In the genomic region with DNA sequence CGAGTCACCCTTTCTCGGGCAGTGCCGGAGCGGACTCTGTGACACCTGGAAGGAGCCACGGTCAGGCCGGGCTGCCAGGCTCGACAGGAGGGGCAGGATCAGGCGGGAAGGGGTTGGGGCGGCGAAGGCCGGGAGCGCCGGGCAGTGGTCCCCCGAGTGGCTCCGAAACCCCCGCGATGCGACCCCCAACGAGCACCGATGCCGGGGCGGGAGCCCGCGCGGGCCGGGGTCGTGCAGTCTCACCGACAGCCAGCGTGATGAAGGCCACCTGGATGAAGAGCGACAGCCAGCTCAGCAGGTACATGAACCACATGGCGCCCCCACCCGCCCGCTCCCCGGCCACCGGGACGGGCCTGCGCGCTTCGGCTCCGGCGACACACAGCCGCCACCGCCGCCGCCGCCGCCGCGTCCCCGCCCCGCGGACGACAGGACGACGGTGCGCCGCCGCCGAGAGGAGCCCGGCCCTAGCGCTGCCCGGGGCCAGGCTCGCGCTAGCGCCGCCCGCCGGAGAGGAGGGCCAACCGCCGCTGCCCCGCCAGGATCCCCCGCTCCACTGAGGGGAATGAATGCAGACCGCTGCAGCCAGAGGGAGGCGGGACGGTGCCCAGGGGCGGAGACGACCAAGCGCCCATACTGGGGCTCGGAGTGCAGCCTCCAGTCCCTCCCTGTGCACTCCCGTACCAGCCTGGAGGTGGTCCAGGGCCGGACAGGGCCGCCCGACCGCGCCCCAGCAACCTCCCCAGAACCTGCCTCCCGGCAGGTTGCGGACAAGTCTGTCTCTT, we compare ENCODE assay signal across 8 cellular contexts. TPM values are rescaled to one million over a fixed set of nuclear protein-coding genes. Genes with fewer than 3 reads are reported as not detected.
DNase-seq lines count a peak whose midpoint lies in the region; ATAC-seq and TF ChIP-seq lines count a peak whose summit lies in the region.

A gene (minus strand): TSS at position 429 of the 782 bp plus-strand sequence. CDS start 116 bp downstream, at position 313.

- TF ChIP-seq CTCF in GM23338 (conservative IDR thresholded peaks at IDR 0.05; ENCODE audit: low read depth in 2 of 2) (peak; percentile 38 to 82), neural crest cell (conservative IDR thresholded peaks at IDR 0.05) (peak; percentile 69)

- H3K36me3 Mint-ChIP-seq in GM23338 (ENCODE audit: low read depth) (peaks cover 3% of the 10 kb centered on the region; the same call in 2 of the 3 replicates), neural crest cell (ENCODE audit: low read depth) (no peaks in the 10 kb centered on the region)

- no peaks in the 10 kb centered on the region for H3K9me3 ChIP-seq in stomach smooth muscle (ENCODE audit: control insufficient read depth in 2 of 2, low read length in 2 of 2)

- H3K9me3 Mint-ChIP-seq in GM23338 (no peaks in the 10 kb centered on the region; the same call in 2 of the 3 replicates), neural crest cell (no peaks in the 10 kb centered on the region)

- H3K4me1 Mint-ChIP-seq in GM23338, result peaks cover 16% of the 10 kb centered on the region
- peaks cover 38% of the 10 kb centered on the region for H3K4me1 Mint-ChIP-seq in neural crest cell

- ATAC-seq in GM23338, result peak; percentile 97

- peak; percentile 90 for DNase-seq in ELR (ENCODE audit: low read depth)
- DNase-seq in GM23338 (ENCODE audit: low spot score), result peak; percentile 95
- DNase-seq in LHCN-M2 (ENCODE audit: low read depth), result peak; percentile 81
- peak; percentile 97 for DNase-seq in activated effector memory CD4-positive, alpha-beta T cell treated with anti-CD3 and anti-CD28 coated beads, Interleukin-2, amount 50 U/mL, for 16 hours
- DNase-seq in fibroblast of the conjunctiva (ENCODE audit: low read depth), result peak; percentile 61
- DNase-seq in neural crest cell (ENCODE audit: low read depth, low spot score), result peak; percentile 90

- peaks cover 8% of the 10 kb centered on the region for H3K27me3 Mint-ChIP-seq in GM23338 (ENCODE audit: insufficient read depth, low read depth, poor library complexity)
- peaks cover 27% of the 10 kb centered on the region for H3K27me3 Mint-ChIP-seq in neural crest cell (ENCODE audit: low read depth)

- peak within 1 kb of the TSS; percentile 99 for H2AFZ ChIP-seq in GM23338

- H3K36me3 ChIP-seq in GM23338 (ENCODE audit: insufficient read depth) (no peaks in the 10 kb centered on the region), stomach smooth muscle (ENCODE audit: control insufficient read depth in 2 of 2, insufficient read depth in 2 of 2, low read length in 2 of 2) (peaks cover 9 to 24% of the 10 kb centered on the region in 2 donors)

- H3K9ac ChIP-seq in stomach smooth muscle (ENCODE audit: low read length in 2 of 2), result peak within 1 kb of the TSS; percentile 79 to 91

- H3K4me1 ChIP-seq in GM23338 (ENCODE audit: insufficient read depth), result peaks cover 5% of the 10 kb centered on the region
- H3K4me1 ChIP-seq in stomach smooth muscle (ENCODE audit: control insufficient read depth, insufficient read depth, low read length), result peaks cover 25% of the 10 kb centered on the region

- peaks cover 10% of the 10 kb centered on the region for H4K20me1 ChIP-seq in GM23338 (replicated peaks; ENCODE audit: insufficient read depth)

- H3K27ac Mint-ChIP-seq in GM23338 (no peak within 1 kb of the TSS), neural crest cell (ENCODE audit: unreplicated experiment) (peak within 1 kb of the TSS; percentile 58)

- H3K27me3 ChIP-seq in GM23338 (ENCODE audit: insufficient read depth) (peaks cover 9% of the 10 kb centered on the region; the same call in 1 of the 2 replicates), stomach smooth muscle (ENCODE audit: control insufficient read depth in 1 of 2, insufficient read depth in 2 of 2, low read length in 2 of 2) (no peaks in the 10 kb centered on the region)

- H3K4me3 ChIP-seq in GM23338 (peak within 1 kb of the TSS; percentile 95), stomach smooth muscle (ENCODE audit: low read length in 2 of 2) (peak within 1 kb of the TSS; percentile 85 to 93)

- no peaks in the 10 kb centered on the region for H3K9me2 ChIP-seq in GM23338 (ENCODE audit: insufficient read depth)

- H3K4me2 ChIP-seq in GM23338, result peak within 1 kb of the TSS; percentile 100

- H3K4me3 Mint-ChIP-seq in GM23338 (peak within 1 kb of the TSS; percentile 93), neural crest cell (peak within 1 kb of the TSS; percentile 97)

- no peaks in the 10 kb centered on the region for H3F3A ChIP-seq in GM23338 (replicated peaks; ENCODE audit: low read depth)

- TF ChIP-seq POLR2A in Raji (IDR thresholded peaks at IDR 0.05; ENCODE audit: insufficient read depth, low read depth, low read length), result peak; percentile 75

- H3K27ac ChIP-seq in GM23338 (ENCODE audit: low read depth), result no peak within 1 kb of the TSS
- H3K27ac ChIP-seq in stomach smooth muscle (ENCODE audit: low read length), result peak within 1 kb of the TSS; percentile 24

- peaks cover 17% of the 10 kb centered on the region for H3K79me2 ChIP-seq in GM23338 (replicated peaks; ENCODE audit: insufficient read depth)

TF ChIP-seq in GM23338, 12 proteins besides CTCF, POLR2A, EP300 and RAD21 (continues in another document):
- TF ChIP-seq ZNF114 (CRISPR knock-in tag; IDR thresholded peaks at IDR 0.05), result no peak
- no peak for TF ChIP-seq JUNB (IDR thresholded peaks at IDR 0.05; ENCODE audit: unreplicated experiment)
- TF ChIP-seq POLR2AphosphoS5 (IDR thresholded peaks at IDR 0.05; ENCODE audit: low read depth), result peak; percentile 56
- no peak for TF ChIP-seq EZH2 (IDR thresholded peaks at IDR 0.05; ENCODE audit: low read depth, unreplicated experiment)
- peak; percentile 26; the same call in 1 of the 2 replicates for TF ChIP-seq CREB1 (CRISPR knock-in tag; IDR thresholded peaks at IDR 0.05; ENCODE audit: low read depth)
- TF ChIP-seq EZH2phosphoT487 (IDR thresholded peaks at IDR 0.05; ENCODE audit: unreplicated experiment), result no peak
- TF ChIP-seq STAT1 (IDR thresholded peaks at IDR 0.05; ENCODE audit: unreplicated experiment), result no peak
- TF ChIP-seq NANOG (IDR thresholded peaks at IDR 0.05; ENCODE audit: borderline replicate concordance), result no peak
- TF ChIP-seq, protein P1, sequence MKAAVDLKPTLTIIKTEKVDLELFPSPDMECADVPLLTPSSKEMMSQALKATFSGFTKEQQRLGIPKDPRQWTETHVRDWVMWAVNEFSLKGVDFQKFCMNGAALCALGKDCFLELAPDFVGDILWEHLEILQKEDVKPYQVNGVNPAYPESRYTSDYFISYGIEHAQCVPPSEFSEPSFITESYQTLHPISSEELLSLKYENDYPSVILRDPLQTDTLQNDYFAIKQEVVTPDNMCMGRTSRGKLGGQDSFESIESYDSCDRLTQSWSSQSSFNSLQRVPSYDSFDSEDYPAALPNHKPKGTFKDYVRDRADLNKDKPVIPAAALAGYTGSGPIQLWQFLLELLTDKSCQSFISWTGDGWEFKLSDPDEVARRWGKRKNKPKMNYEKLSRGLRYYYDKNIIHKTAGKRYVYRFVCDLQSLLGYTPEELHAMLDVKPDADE (IDR thresholded peaks at IDR 0.05), result peak; percentile 41; the same call in 1 of the 2 replicates
- TF ChIP-seq ZNF331 (CRISPR knock-in tag; IDR thresholded peaks at IDR 0.05; ENCODE audit: low read depth), result no peak
- TF ChIP-seq, protein P2, sequence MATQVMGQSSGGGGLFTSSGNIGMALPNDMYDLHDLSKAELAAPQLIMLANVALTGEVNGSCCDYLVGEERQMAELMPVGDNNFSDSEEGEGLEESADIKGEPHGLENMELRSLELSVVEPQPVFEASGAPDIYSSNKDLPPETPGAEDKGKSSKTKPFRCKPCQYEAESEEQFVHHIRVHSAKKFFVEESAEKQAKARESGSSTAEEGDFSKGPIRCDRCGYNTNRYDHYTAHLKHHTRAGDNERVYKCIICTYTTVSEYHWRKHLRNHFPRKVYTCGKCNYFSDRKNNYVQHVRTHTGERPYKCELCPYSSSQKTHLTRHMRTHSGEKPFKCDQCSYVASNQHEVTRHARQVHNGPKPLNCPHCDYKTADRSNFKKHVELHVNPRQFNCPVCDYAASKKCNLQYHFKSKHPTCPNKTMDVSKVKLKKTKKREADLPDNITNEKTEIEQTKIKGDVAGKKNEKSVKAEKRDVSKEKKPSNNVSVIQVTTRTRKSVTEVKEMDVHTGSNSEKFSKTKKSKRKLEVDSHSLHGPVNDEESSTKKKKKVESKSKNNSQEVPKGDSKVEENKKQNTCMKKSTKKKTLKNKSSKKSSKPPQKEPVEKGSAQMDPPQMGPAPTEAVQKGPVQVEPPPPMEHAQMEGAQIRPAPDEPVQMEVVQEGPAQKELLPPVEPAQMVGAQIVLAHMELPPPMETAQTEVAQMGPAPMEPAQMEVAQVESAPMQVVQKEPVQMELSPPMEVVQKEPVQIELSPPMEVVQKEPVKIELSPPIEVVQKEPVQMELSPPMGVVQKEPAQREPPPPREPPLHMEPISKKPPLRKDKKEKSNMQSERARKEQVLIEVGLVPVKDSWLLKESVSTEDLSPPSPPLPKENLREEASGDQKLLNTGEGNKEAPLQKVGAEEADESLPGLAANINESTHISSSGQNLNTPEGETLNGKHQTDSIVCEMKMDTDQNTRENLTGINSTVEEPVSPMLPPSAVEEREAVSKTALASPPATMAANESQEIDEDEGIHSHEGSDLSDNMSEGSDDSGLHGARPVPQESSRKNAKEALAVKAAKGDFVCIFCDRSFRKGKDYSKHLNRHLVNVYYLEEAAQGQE (IDR thresholded peaks at IDR 0.05; ENCODE audit: unreplicated experiment), result no peak

RNA-seq across cellular contexts. Expression of the gene that starts here (rescaled TPM):
- total RNA-seq in GM23338 (2014; rRNA removed; shearing (Covaris generic)), result 17.5 and 22.8 TPM in 2 replicates
- 5.7 and 6.0 TPM in 2 replicates for polyA plus RNA-seq in GM23338 (2016; fragmentation: Nextera tagmentation; extraction: Ambion mirVana)
- 61.9 and 76.6 TPM in 2 replicates for total RNA-seq in LHCN-M2 (2014; rRNA removed)
- 57.5 TPM for polyA plus RNA-seq in LHCN-M2 (2012)
- 57.2 and 58.4 TPM in 2 replicates for total RNA-seq in neural crest cell
